Comparison of ENCODE assay signal across 8 cellular contexts in the genomic region with DNA sequence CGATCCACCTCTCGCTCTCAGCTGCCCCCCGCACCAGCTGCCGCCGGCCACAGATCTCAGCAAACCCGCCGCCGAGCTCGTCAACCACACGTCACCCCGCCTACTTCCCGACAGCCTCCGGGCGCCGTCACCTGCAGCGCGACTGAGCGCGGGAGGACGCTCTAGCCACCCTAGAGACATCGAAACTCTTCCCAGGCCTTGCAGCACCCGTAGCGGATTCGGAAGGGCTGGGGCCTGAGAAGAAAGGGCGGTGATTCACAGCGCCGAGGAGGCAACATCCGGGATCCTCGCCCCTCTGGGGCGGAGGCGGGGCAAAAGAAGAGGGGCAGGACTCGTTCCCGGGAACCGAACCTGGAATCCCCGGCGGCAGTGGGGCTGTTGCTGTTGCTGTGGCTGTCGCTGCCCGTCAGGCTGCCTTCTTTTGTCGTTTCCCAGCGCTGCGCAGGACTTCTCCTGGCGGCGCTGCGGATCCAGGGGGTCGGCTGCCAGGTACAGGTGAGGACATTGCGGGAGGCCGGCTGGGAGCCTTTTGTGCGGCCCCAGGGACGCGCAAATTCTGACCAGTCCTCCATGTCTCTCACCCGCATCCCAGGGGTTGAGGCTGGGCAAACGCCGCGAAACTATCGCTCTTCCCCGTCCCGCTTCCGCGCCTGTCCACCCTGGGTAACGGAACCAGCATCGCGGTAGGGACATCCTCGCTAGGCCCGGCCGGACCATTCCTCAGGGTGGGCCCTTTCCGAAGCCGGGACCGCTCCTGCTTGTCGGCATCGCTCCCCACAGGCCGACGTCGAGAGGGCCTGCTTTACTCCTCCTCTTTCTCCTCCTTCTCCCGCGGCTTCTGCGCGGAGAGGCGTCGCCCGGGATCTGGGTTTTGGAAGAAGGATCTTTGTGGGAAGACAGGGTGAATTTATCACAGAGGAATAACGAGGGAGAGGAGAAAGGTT.
DNase-seq lines count a peak whose midpoint lies in the region; ATAC-seq and TF ChIP-seq lines count a peak whose summit lies in the region.

RO60 (plus strand) TSS at position 331 of the 944 bp plus-strand sequence. CDS start 9,443 bp downstream, outside the sequence.
A gene with protein sequence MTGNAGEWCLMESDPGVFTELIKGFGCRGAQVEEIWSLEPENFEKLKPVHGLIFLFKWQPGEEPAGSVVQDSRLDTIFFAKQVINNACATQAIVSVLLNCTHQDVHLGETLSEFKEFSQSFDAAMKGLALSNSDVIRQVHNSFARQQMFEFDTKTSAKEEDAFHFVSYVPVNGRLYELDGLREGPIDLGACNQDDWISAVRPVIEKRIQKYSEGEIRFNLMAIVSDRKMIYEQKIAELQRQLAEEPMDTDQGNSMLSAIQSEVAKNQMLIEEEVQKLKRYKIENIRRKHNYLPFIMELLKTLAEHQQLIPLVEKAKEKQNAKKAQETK (minus strand): TSS at position 79 of the 944 bp plus-strand sequence. CDS start 100 bp downstream, outside the sequence.

- no peak for TF ChIP-seq CTCF in AG10803 (conservative IDR thresholded peaks at IDR 0.05; ENCODE audit: low read length)

- ATAC-seq in GM19035 (IDR thresholded peaks at IDR 0.05; ENCODE audit: unreplicated experiment) (peak; percentile 92), HG03354 (IDR thresholded peaks at IDR 0.05; ENCODE audit: poor library complexity, severe bottlenecking, unreplicated experiment) (peak; percentile 95)
- peak; percentile 96 for ATAC-seq in activated CD4-positive, CD25-positive, alpha-beta regulatory T cell treated with anti-CD3 and anti-CD28 coated beads, Interleukin-2, amount 50 U/mL, for 24 hours

- peak within 1 kb of the TSS; percentile 93 for H3K4me3 ChIP-seq in AG10803 (ENCODE audit: low read length)

- peak; percentile 97 for DNase-seq in AG10803 (ENCODE audit: low read depth)
- peak; percentile 99 for DNase-seq in NCI-H446 treated with DMSO at 0.1 percent for 48 hours (lab: John Stamatoyannopoulos, UW)
- peak; percentile 98 for DNase-seq in cerebellar cortex (ENCODE audit: low spot score)
- DNase-seq in islet precursor cell: peak; percentile 99
- DNase-seq in stimulated activated CD4-positive, alpha-beta T cell treated with anti-CD3 and anti-CD28 coated beads, Interleukin-12 subunit alpha, Interleukin-12 subunit beta, amount 100 ng/mL, for 48 hours (ENCODE audit: low read depth in 2 of 3, low spot score in 1 of 3): peak; percentile 86 to 94 (median 92)

Comparison
In these comparisons a context has a peak if more than half of its experiments do, and no peak if none do; other contexts are left out.
1. Peak in every context shown above with its lines: DNase-seq, ATAC-seq and H3K4me3 ChIP-seq.